In the genomic region with DNA sequence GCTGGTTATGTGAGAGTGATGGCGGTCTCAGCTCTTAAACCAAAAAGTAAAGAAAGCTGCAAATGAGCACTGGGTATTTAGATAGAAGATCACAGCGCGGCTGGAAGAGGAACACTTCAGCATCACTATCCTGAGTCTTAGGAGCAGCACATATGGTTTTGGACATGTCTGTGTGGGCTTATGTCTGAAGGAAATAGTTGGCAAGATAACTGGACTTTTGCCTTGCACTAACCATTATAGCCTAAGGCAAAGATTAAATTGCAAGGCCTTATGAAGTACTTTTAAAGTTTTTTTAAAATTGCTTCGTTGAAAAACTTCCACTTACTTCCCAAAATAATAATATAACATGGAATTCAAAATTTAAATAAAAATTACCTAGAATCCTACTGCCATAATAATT, we compare ENCODE assay signal across 23 cellular contexts.
"Had no signal": no experiment of that assay in that cellular context is flagged by ENCODE, and none has a peak within 500 bp of the region (broad histone marks: within the 10 kb centered on the region; RNA-seq: fewer than 3 reads in every experiment).

No MANE protein-coding gene starts in this region.

- H3K4me3 ChIP-seq: adrenal gland, breast epithelium, coronary artery had no signal

- H3K27ac ChIP-seq: adrenal gland, breast epithelium, coronary artery, KMS-11 had no signal

- H3K9me3 Mint-ChIP-seq: activated naive CD4-positive, alpha-beta T cell treated with anti-CD3 and anti-CD28 coated beads, Interleukin-2, amount 50 U/mL, for 24 hours; activated T-helper 2 cell treated with anti-CD3 and anti-CD28 coated beads, Interferon-gamma antibody, Interleukin-2, Interleukin-4, amounts not matched to agents 10 μg/mL and 5 μg/mL and 100 μg/mL, durations not matched to agents 14 hours and 24 hours and 36 hours; T-helper 1 cell treated with Interleukin-12 subunit alpha and Interleukin-12 subunit beta and Interleukin-4 antibody, amounts not matched to agents 30 μg/mL and 1 μg/mL, for 36 hours had no signal

- H3K4me2 ChIP-seq: KMS-11 had no signal

- H3K27ac Mint-ChIP-seq: activated T-helper 2 cell treated with anti-CD3 and anti-CD28 coated beads, Interferon-gamma antibody, Interleukin-2, Interleukin-4, amounts not matched to agents 10 μg/mL and 5 μg/mL and 100 μg/mL, durations not matched to agents 14 hours and 24 hours and 36 hours; T-helper 1 cell treated with Interleukin-12 subunit alpha and Interleukin-12 subunit beta and Interleukin-4 antibody, amounts not matched to agents 30 μg/mL and 1 μg/mL, for 36 hours had no signal

- H3K27me3 ChIP-seq: adrenal gland had no signal

- H3K9me3 ChIP-seq: adrenal gland, breast epithelium had no signal

- H3K4me1 ChIP-seq: adrenal gland, breast epithelium had no signal

- H3K36me3 ChIP-seq: adrenal gland, breast epithelium had no signal

- DNase-seq: activated CD4-positive, alpha-beta T cell treated with anti-CD3 and anti-CD28 coated beads for 48 hours; activated CD4-positive, alpha-beta T cell treated with anti-CD3 and anti-CD28 coated beads, Interleukin-2, amount 50 U/mL, for 4 hours; activated T-cell treated with anti-CD3 and anti-CD28 coated beads for 4 hours; activated T-cell treated with anti-CD3 and anti-CD28 coated beads, Interleukin-2, amount 50 U/mL, for 48 hours; anterior cingulate cortex; caudate nucleus; NCI-H1092; NCI-H1417; NCI-H1694; NCI-H2029; NCI-H345; NCI-H510A; NCI-H526 treated with DMSO at 0.1 percent for 48 hours; OCI-M1; SHP77 treated with DMSO at 0.1 percent for 48 hours had no signal

- ATAC-seq: activated CD4-positive, CD25-positive, alpha-beta regulatory T cell treated with anti-CD3 and anti-CD28 coated beads, Interleukin-2, amount 50 U/mL, for 24 hours had no signal

- H3K9ac ChIP-seq: KMS-11 had no signal
